ENCODE assay signal across 10 cellular contexts in genomic region chr10:101489355-101489754, GRCh38.
DNase-seq lines count a peak whose midpoint lies in the region; ATAC-seq and TF ChIP-seq lines count a peak whose summit lies in the region.
"Had no signal": no experiment of that assay in that cellular context is flagged by ENCODE, and none has a peak within 500 bp of the region (broad histone marks: within the 10 kb centered on the region; RNA-seq: fewer than 3 reads in every experiment).

No MANE protein-coding gene starts in this region.

- no peak for TF ChIP-seq CTCF in mammary epithelial cell (conservative IDR thresholded peaks at IDR 0.05 in 1 of 2, IDR thresholded peaks at IDR 0.05 in 1 of 2; ENCODE audit: extremely low read depth in 1 of 2, insufficient read depth in 1 of 2, low read depth in 1 of 2, low read length in 2 of 2)

- CTCF ChIA-PET in mammary epithelial cell (lab: Charles Lee; ENCODE audit: low non-redundant PET) = no interaction called here

- H3K36me3 ChIP-seq in HUES6 (ENCODE audit: control insufficient read depth, insufficient read depth, low read length) (no peaks in the 10 kb centered on the region), mammary epithelial cell (ENCODE audit: insufficient read depth, low read length) (no peaks in the 10 kb centered on the region)

- H3K27me3 ChIP-seq in HUES6 (ENCODE audit: control insufficient read depth, insufficient read depth, low read length) (no peaks in the 10 kb centered on the region), mammary epithelial cell (ENCODE audit: insufficient read depth, low read length) (no peaks in the 10 kb centered on the region)

- no peaks in the 10 kb centered on the region for H4K20me1 ChIP-seq in mammary epithelial cell (ENCODE audit: insufficient read depth, low read length)

- ATAC-seq in GM21576 (IDR thresholded peaks at IDR 0.05; ENCODE audit: unreplicated experiment) = no peak

- H3K4me3 ChIP-seq in HUES6 (ENCODE audit: low read depth, low read length) = no peak overlapping the region
- H3K4me3 ChIP-seq in mammary epithelial cell (replicated peaks in 1 of 3; ENCODE audit: insufficient read depth in 1 of 3, low read depth in 2 of 3, low read length in 3 of 3) = no peak overlapping the region

- BruUV-seq in mammary epithelial cell (replicated peaks; lab: Mats Ljungman, UMichigan) = no TSS peak

- dilution Hi-C loops in mammary epithelial cell (cut with HindIII; ENCODE audit: low sequenced_read_pairs) = no loop called here

- H3K9ac ChIP-seq in HUES6 (ENCODE audit: low read length) = no peak overlapping the region
- no peak overlapping the region for H3K9ac ChIP-seq in mammary epithelial cell (ENCODE audit: insufficient read depth, low read length)

- WGBS in mammary epithelial cell (ENCODE audit: low coverage, missing lambda C conversion rate) = 90% methylated on average over 3 of the region's 3 CpGs

- no peak overlapping the region for H3K4me2 ChIP-seq in mammary epithelial cell (ENCODE audit: insufficient read depth, low read depth, low read length)

- intact Hi-C loops in mammary epithelial cell (cut with micrococcal nuclease) (no loop called here), posterior vena cava (cut with DNase I) (no loop called here)

- peak; percentile 70 for DNase-seq in DMS 273 (lab: John Stamatoyannopoulos, UW; ENCODE audit: unreplicated experiment)
- peak; percentile 2 for DNase-seq in NCI-H2196 treated with DMSO at 0.1 percent for 48 hours (lab: John Stamatoyannopoulos, UW; ENCODE audit: unreplicated experiment)
- peak; percentile 24 for DNase-seq in mammary epithelial cell
- DNase-seq in NK-92 treated with Interleukin-12 subunit alpha and Interleukin-12 subunit beta, amount 100 ng/mL, for 24 hours (lab: John Stamatoyannopoulos, UW) = no peak
- DNase-seq in posterior vena cava (ENCODE audit: low spot score) = no peak
- DNase-seq in ureter (ENCODE audit: low spot score) = no peak
- DNase-seq: Karpas-422; stimulated activated CD4-positive, alpha-beta T cell treated with anti-CD3 and anti-CD28 coated beads, Interleukin-2, amount 100 ng/mL, for 24 hours had no signal

- in situ Hi-C loops in mammary epithelial cell (cut with MboI; ENCODE audit: low sequenced_read_pairs in 2 of 2) = no loop called here

- no peaks in the 10 kb centered on the region for H3K79me2 ChIP-seq in mammary epithelial cell (ENCODE audit: insufficient read depth, low read length)

- H3K27ac ChIP-seq in HUES6 (ENCODE audit: low read depth, low read length) (0 out of 2 replicates have a peak overlapping the region, but pooled peaks have one; percentile 8), mammary epithelial cell (ENCODE audit: insufficient read depth, low read depth, low read length) (no peak overlapping the region)

- H3K4me1 ChIP-seq in HUES6 (ENCODE audit: control insufficient read depth, insufficient read depth, low read length) (peaks cover 29% of the 10 kb centered on the region), mammary epithelial cell (ENCODE audit: insufficient read depth, low read length) (no peaks in the 10 kb centered on the region)

- H3K9me3 ChIP-seq in HUES6 (ENCODE audit: control insufficient read depth, insufficient read depth, low read depth, low read length) = no peaks in the 10 kb centered on the region
- no peaks in the 10 kb centered on the region for H3K9me3 ChIP-seq in mammary epithelial cell (replicated peaks; ENCODE audit: insufficient read depth, low read length)

- H2AFZ ChIP-seq in mammary epithelial cell (ENCODE audit: low read depth, low read length) = no peak overlapping the region

Comparison
In these comparisons a context has a peak if more than half of its experiments do, and no peak if none do; other contexts are left out.
1. DNase-seq: peak in DMS 273 (single experiment), NCI-H2196 treated with DMSO at 0.1 percent for 48 hours (single experiment) and mammary epithelial cell (single experiment); none in NK-92 treated with Interleukin-12 subunit alpha and Interleukin-12 subunit beta, amount 100 ng/mL, for 24 hours (single experiment), posterior vena cava (single experiment) and ureter (single experiment).